30 cellular contexts compared by ENCODE assay signal in the genomic region with DNA sequence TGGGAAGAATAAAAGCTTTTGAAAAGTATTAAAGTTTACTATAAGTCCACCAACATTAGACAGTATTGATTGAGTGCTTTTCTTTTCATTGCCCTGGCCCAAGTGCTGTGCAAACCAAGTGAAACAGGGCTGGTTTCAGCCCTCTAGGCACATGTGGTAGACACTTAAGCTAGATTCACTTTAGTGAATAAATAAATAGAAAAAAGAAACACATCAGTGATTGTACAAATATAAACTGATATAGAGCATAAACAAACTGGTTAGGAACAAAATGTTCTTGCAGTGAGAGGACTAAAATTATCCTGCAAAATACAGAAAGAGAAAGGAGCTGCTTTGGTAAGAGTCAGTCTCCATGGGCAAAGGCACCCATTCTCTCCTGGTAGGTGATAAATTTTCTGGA. TPM values are rescaled to one million over a fixed set of nuclear protein-coding genes. Genes with fewer than 3 reads are reported as not detected.
A peak's percentile ranks its signal among the peaks of the same experiment; 100 is the strongest.
DNase-seq lines count a peak whose midpoint lies in the region; ATAC-seq and TF ChIP-seq lines count a peak whose summit lies in the region.
"Had no signal": no experiment of that assay in that cellular context is flagged by ENCODE, and none has a peak within 500 bp of the region (broad histone marks: within the 10 kb centered on the region; RNA-seq: fewer than 3 reads in every experiment).

No MANE protein-coding gene starts in this region.

- H3K4me3 ChIP-seq in breast epithelium, result no peak overlapping the region
- no peak overlapping the region for H3K4me3 ChIP-seq in stomach

- no peak for TF ChIP-seq EP300 in stomach (IDR thresholded peaks at IDR 0.05)

- H3K27ac Mint-ChIP-seq in MCF 10A (ENCODE audit: low read depth, unreplicated experiment), result no peak overlapping the region
- H3K27ac Mint-ChIP-seq: activated CD4-positive, alpha-beta T cell treated with anti-CD3 and anti-CD28 coated beads, Interleukin-2, amount 10 ng/mL, durations not matched to agents 24 days and 14 days; activated naive CD8-positive, alpha-beta T cell treated with anti-CD3 and anti-CD28 coated beads, Interleukin-2, amount 50 U/mL, for 24 hours; activated T-cell treated with anti-CD3 and anti-CD28 coated beads, Interleukin-2, amount 50 U/mL, for 24 hours; CD4-positive, alpha-beta T cell; effector memory CD8-positive, alpha-beta T cell; naive B cell; T-helper 2 cell treated with Interferon-gamma antibody and Interleukin-4, amounts not matched to agents 5 μg/mL and 100 μg/mL, for 36 hours had no signal

- H3K9me3 ChIP-seq in breast epithelium (no peaks in the 10 kb centered on the region), stomach (no peaks in the 10 kb centered on the region)

- CTCF ChIA-PET in MCF 10A (lab: Yijun Ruan, JAX), result interaction anchor here (0.8 to 1.5 kb wide), 3 partner anchors 47 to 1278 kb away, joined by 3 to 5 read pairs (median 4); no protein-coding TSS in a partner anchor

- no peaks in the 10 kb centered on the region for H3K27me3 ChIP-seq in breast epithelium
- no peaks in the 10 kb centered on the region for H3K27me3 ChIP-seq in stomach
- H3K27me3 ChIP-seq: brain microvascular endothelial cell had no signal

- H3K27me3 Mint-ChIP-seq in MCF 10A (ENCODE audit: insufficient read depth, unreplicated experiment), result no peaks in the 10 kb centered on the region
- H3K27me3 Mint-ChIP-seq: activated CD4-positive, alpha-beta T cell treated with anti-CD3 and anti-CD28 coated beads, Interleukin-2, amount 10 ng/mL, durations not matched to agents 24 days and 14 days; CD4-positive, alpha-beta T cell had no signal

- H3K36me3 ChIP-seq in breast epithelium (no peaks in the 10 kb centered on the region), stomach (no peaks in the 10 kb centered on the region)
- H3K36me3 ChIP-seq: brain microvascular endothelial cell had no signal

- H3K9me3 Mint-ChIP-seq in MCF 10A (ENCODE audit: unreplicated experiment), result peaks cover 5% of the 10 kb centered on the region
- H3K9me3 Mint-ChIP-seq: activated CD4-positive, alpha-beta T cell treated with anti-CD3 and anti-CD28 coated beads, Interleukin-2, amount 10 ng/mL, durations not matched to agents 24 days and 14 days; activated naive CD8-positive, alpha-beta T cell treated with anti-CD3 and anti-CD28 coated beads, Interleukin-2, amount 50 U/mL, for 24 hours; activated T-cell treated with anti-CD3 and anti-CD28 coated beads, Interleukin-2, amount 50 U/mL, for 24 hours; CD4-positive, alpha-beta T cell; naive B cell; T-helper 2 cell treated with Interferon-gamma antibody and Interleukin-4, amounts not matched to agents 5 μg/mL and 100 μg/mL, for 36 hours had no signal

- ATAC-seq in GM18858 (IDR thresholded peaks at IDR 0.05; ENCODE audit: unreplicated experiment) (no peak), GM21619 (IDR thresholded peaks at IDR 0.05; ENCODE audit: unreplicated experiment) (no peak), Right ventricle myocardium inferior (no peak)
- ATAC-seq: activated naive CD8-positive, alpha-beta T cell treated with anti-CD3 and anti-CD28 coated beads, Interleukin-2, amount 50 U/mL, for 24 hours; effector memory CD8-positive, alpha-beta T cell; SK-N-SH treated with all-trans-retinoic acid at 6 μM for 48 hours had no signal

- H3K27ac ChIP-seq in breast epithelium (peak overlapping the region; percentile 32 to 79), stomach (peak overlapping the region in 4 of 5 donors; percentile 16 to 78 (median 52))

- peaks cover 0 to 5% of the 10 kb centered on the region in 2 donors for H3K4me1 ChIP-seq in breast epithelium
- H3K4me1 ChIP-seq in stomach, result peaks cover 10 to 56% (median 36%) of the 10 kb centered on the region in 4 donors

- no peak for TF ChIP-seq POLR2A in breast epithelium (IDR thresholded peaks at IDR 0.05)
- no peak for TF ChIP-seq POLR2A in stomach (IDR thresholded peaks at IDR 0.05)

- BruUV-seq in MCF 10A (replicated peaks; lab: Mats Ljungman, UMichigan), result no TSS peak

- DNase-seq in breast epithelium (ENCODE audit: low spot score in 2 of 2), result no peak
- DNase-seq in MCF 10A (ENCODE audit: unreplicated experiment), result no peak
- DNase-seq in fibroblast of gingiva (ENCODE audit: low read depth), result peak; percentile 66
- DNase-seq in stomach, result no peak
- DNase-seq in NCI-H1105 (lab: John Stamatoyannopoulos, UW), result no peak
- no peak for DNase-seq in Right ventricle myocardium inferior (ENCODE audit: missing footprints)
- DNase-seq: 8988T; activated CD4-positive, alpha-beta T cell treated with anti-CD3 and anti-CD28 coated beads, Interleukin-2, amount 10 ng/mL, durations not matched to agents 24 days and 14 days; activated naive CD8-positive, alpha-beta T cell treated with anti-CD3 and anti-CD28 coated beads, Interleukin-2, amount 50 U/mL, for 24 hours; activated T-cell treated with anti-CD3 and anti-CD28 coated beads, Interleukin-2, amount 50 U/mL, for 24 hours; AML-193; brain microvascular endothelial cell; CD4-positive, alpha-beta T cell; effector memory CD8-positive, alpha-beta T cell; erythroblast; foreskin melanocyte; H7; hypothalamus; Karpas-422; naive B cell; NCI-H1694; nucleus accumbens; stimulated activated naive CD4-positive, alpha-beta T cell treated with Interleukin-2 at 50 U/mL for 16 hours had no signal

- TF ChIP-seq CTCF in breast epithelium (IDR thresholded peaks at IDR 0.05) (no peak), MCF 10A (IDR thresholded peaks at IDR 0.05; ENCODE audit: unreplicated experiment) (no peak), stomach (IDR thresholded peaks at IDR 0.05) (no peak)

- intact Hi-C loops in breast epithelium (cut with DNase I; ENCODE audit: low total_unique reads) (no loop called here), MCF 10A (cut with micrococcal nuclease) (no loop called here), stomach (cut with DNase I; ENCODE audit: low total_unique reads) (no loop called here), Right ventricle myocardium inferior (cut with DNase I) (no loop called here)

- no peak overlapping the region for H3K4me3 Mint-ChIP-seq in MCF 10A (ENCODE audit: unreplicated experiment)
- H3K4me3 Mint-ChIP-seq: activated CD4-positive, alpha-beta T cell treated with anti-CD3 and anti-CD28 coated beads, Interleukin-2, amount 10 ng/mL, durations not matched to agents 24 days and 14 days; activated naive CD8-positive, alpha-beta T cell treated with anti-CD3 and anti-CD28 coated beads, Interleukin-2, amount 50 U/mL, for 24 hours; activated T-cell treated with anti-CD3 and anti-CD28 coated beads, Interleukin-2, amount 50 U/mL, for 24 hours; CD4-positive, alpha-beta T cell; effector memory CD8-positive, alpha-beta T cell; naive B cell; T-helper 2 cell treated with Interferon-gamma antibody and Interleukin-4, amounts not matched to agents 5 μg/mL and 100 μg/mL, for 36 hours had no signal

- H3K36me3 Mint-ChIP-seq in MCF 10A (ENCODE audit: insufficient read depth, unreplicated experiment), result no peaks in the 10 kb centered on the region
- H3K36me3 Mint-ChIP-seq: naive B cell had no signal

- POLR2A ChIA-PET in MCF 10A (lab: Yijun Ruan, JAX), result no interaction called here

- peaks cover 11% of the 10 kb centered on the region for H3K4me1 Mint-ChIP-seq in MCF 10A (ENCODE audit: insufficient read depth, unreplicated experiment)
- H3K4me1 Mint-ChIP-seq: activated naive CD8-positive, alpha-beta T cell treated with anti-CD3 and anti-CD28 coated beads, Interleukin-2, amount 50 U/mL, for 24 hours; naive B cell had no signal

RNA-seq across cellular contexts. Expression of gene ACTBL2, which starts 29.7 kb away (rescaled TPM):
- total RNA-seq in breast epithelium (1 to 10 TPM in 1 of 3 donors, not detected in 2; 1.2 TPM), MCF 10A (2022) (0.10 TPM in 1 of 2 replicates, not detected in the other), stomach (not detected), Right ventricle myocardium inferior (not detected)
- polyA plus RNA-seq in stomach, result under 1 TPM in 2 of 3 donors, not detected in 1; 0.05 to 0.19 TPM
- total RNA-seq: activated CD4-positive, alpha-beta T cell treated with anti-CD3 and anti-CD28 coated beads, Interleukin-2, amount 10 ng/mL, durations not matched to agents 24 days and 14 days; CD4-positive, alpha-beta T cell; H7; NCI-H460; pulmonary artery endothelial cell; skeletal muscle tissue had no signal
